Comparison of ENCODE assay signal across 8 cellular contexts in the genomic region with DNA sequence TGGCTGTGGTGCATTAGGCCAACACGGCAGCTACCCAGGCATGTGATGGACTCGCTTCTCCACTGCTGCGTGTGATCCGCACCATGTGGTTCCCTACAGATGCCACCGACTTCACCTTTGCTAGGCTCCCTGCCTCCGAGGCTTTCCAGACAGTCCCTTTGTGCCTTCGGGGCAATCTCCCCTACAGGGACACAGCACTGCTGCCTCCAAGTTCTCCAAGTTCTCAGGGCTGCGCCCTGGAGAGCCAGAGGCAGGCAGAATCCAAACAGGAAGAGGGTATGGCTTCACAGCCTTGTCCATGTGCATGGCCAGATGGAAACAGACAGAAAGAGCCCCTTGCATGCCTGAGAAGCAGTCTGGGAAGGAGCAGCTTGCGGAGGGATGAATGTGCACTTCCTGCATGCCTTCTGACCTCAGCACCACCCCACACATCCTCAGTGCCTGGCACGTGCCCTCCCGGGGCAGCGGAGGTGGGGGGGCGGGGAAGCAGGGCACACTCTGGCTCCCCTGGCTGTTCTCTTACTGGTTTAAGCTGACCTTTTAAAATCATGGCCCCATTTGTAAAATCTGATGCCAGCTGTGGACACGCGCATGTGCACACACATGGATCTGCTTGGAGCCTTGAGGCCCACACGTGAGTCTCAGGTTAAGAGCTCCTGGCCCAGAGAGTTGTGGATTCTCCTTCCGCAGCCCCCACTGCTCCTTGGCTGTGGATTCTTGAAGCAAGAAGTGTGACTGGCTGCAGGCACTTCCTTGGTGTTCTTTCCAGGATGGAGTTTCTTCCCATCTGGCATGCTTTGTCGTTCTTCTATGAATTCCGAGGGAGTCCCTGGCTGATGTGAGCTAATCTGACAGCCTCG. TPM values are rescaled to one million over a fixed set of nuclear protein-coding genes. Genes with fewer than 3 reads are reported as not detected.
DNase-seq lines count a peak whose midpoint lies in the region; ATAC-seq and TF ChIP-seq lines count a peak whose summit lies in the region.

No MANE protein-coding gene starts in this region.

- H3K27me3 Mint-ChIP-seq in brain (peaks cover 3% of the 10 kb centered on the region), mesothelial cell of epicardium (ENCODE audit: low read depth) (no peaks in the 10 kb centered on the region)

- H3K4me3 Mint-ChIP-seq in brain (no peak overlapping the region), mesothelial cell of epicardium (no peak overlapping the region)

- H3K4me1 Mint-ChIP-seq in brain (peaks cover 63% of the 10 kb centered on the region), mesothelial cell of epicardium (peaks cover 29% of the 10 kb centered on the region)

- DNase-seq in AG09319 (ENCODE audit: extremely low read depth, low read depth) = peak; percentile 89
- DNase-seq in HK-2 (ENCODE audit: unreplicated experiment) = peak; percentile 60
- no peak for DNase-seq in mesothelial cell of epicardium (ENCODE audit: low spot score in 2 of 2, unreplicated experiment in 2 of 2)
- no peak for DNase-seq in activated gamma-delta T cell (lab: John Stamatoyannopoulos, UW)
- DNase-seq in NCI-H1417 (lab: John Stamatoyannopoulos, UW) = no peak

- peak overlapping the region; percentile 60 to 92 (median 82) for H3K27ac Mint-ChIP-seq in brain
- peak overlapping the region; percentile 83 for H3K27ac Mint-ChIP-seq in mesothelial cell of epicardium

- H3K36me3 Mint-ChIP-seq in brain = peaks cover 17% of the 10 kb centered on the region
- peaks cover 18% of the 10 kb centered on the region for H3K36me3 Mint-ChIP-seq in mesothelial cell of epicardium

- ATAC-seq in GM21825 (IDR thresholded peaks at IDR 0.05; ENCODE audit: unreplicated experiment) (no peak), HG03354 (IDR thresholded peaks at IDR 0.05; ENCODE audit: poor library complexity, severe bottlenecking, unreplicated experiment) (no peak)

- TF ChIP-seq CTCF in AG09319 (IDR thresholded peaks at IDR 0.05; ENCODE audit: low read depth, low read length) = no peak
- TF ChIP-seq CTCF in brain (conservative IDR thresholded peaks at IDR 0.05) = no peak
- no peak for TF ChIP-seq CTCF in mesothelial cell of epicardium (IDR thresholded peaks at IDR 0.05; ENCODE audit: unreplicated experiment)

- H3K9me3 Mint-ChIP-seq in brain = peaks cover 0 to 4% (median 0%) of the 10 kb centered on the region in 5 experiments
- peaks cover 5% of the 10 kb centered on the region for H3K9me3 Mint-ChIP-seq in mesothelial cell of epicardium

RNA-seq across cellular contexts. Expression of a gene that starts 55.3 kb away (rescaled TPM):
- 231 TPM for polyA plus RNA-seq in brain (ENCODE audit: insufficient read depth, low read depth, low replicate concordance)
- total RNA-seq in mesothelial cell of epicardium = 100 to 104 TPM (median 102 TPM) in 3 replicates

RNA-seq across cellular contexts. Expression of a gene that starts 59.8 kb away (rescaled TPM):
- 76.0 TPM for polyA plus RNA-seq in brain (ENCODE audit: insufficient read depth, low read depth, low replicate concordance)
- total RNA-seq in mesothelial cell of epicardium = 36.3 to 39.1 TPM (median 37.9 TPM) in 3 replicates

Comparison
In these comparisons a context has a peak if more than half of its experiments do, and no peak if none do; other contexts are left out.
1. DNase-seq: peak in AG09319 (single experiment) and HK-2 (single experiment); none in mesothelial cell of epicardium (0 of 2), activated gamma-delta T cell (single experiment) and NCI-H1417 (0 of 3).